28 cellular contexts compared by ENCODE assay signal in genomic region chr9:125131778-125132177, GRCh38.
"Had no signal": no experiment of that assay in that cellular context is flagged by ENCODE, and none has a peak within 500 bp of the region (broad histone marks: within the 10 kb centered on the region; RNA-seq: fewer than 3 reads in every experiment).

No MANE protein-coding gene starts in this region.

- H3K9me3 Mint-ChIP-seq: activated CD8-positive, alpha-beta T cell treated with anti-CD3 and anti-CD28 coated beads for 36 hours; effector memory CD8-positive, alpha-beta T cell; natural killer cell treated with Interleukin-12 subunit alpha and Interleukin-12 subunit beta and Interleukin-15 and Interleukin-18, amount 100 ng/mL, for 72 hours had no signal

- H3K9me3 ChIP-seq: breast epithelium, colonic mucosa, esophagus squamous epithelium, gastrocnemius medialis, stomach, suprapubic skin, transverse colon, uterus had no signal

- H3K27me3 ChIP-seq: breast epithelium, colonic mucosa, dorsolateral prefrontal cortex, esophagus squamous epithelium, gastrocnemius medialis, stomach, suprapubic skin, transverse colon, uterus had no signal

- H3K4me3 Mint-ChIP-seq: activated CD4-positive, alpha-beta T cell treated with anti-CD3 and anti-CD28 coated beads, Interleukin-2, amount 10 ng/mL, durations not matched to agents 24 days and 14 days; activated CD8-positive, alpha-beta memory T cell treated with anti-CD3 and anti-CD28 coated beads, Interleukin-2, amount 10 ng/mL, durations not matched to agents 7 days and 5 days; activated CD8-positive, alpha-beta T cell treated with anti-CD3 and anti-CD28 coated beads for 36 hours; activated naive CD8-positive, alpha-beta T cell; effector memory CD8-positive, alpha-beta T cell; natural killer cell treated with Interleukin-12 subunit alpha and Interleukin-12 subunit beta and Interleukin-15 and Interleukin-18, amount 100 ng/mL, for 72 hours; stimulated activated memory B cell treated with anti-CD40 and anti-IgM and Interleukin-4, amounts not matched to agents 10 μg/mL and 1 μg/mL and 100 μg/mL, for 72 hours; T-helper 1 cell treated with Interleukin-12 subunit alpha and Interleukin-12 subunit beta and Interleukin-4 antibody, amounts not matched to agents 30 μg/mL and 1 μg/mL, for 36 hours had no signal

- H3K4me3 ChIP-seq: breast epithelium, colonic mucosa, dorsolateral prefrontal cortex, esophagus squamous epithelium, gastrocnemius medialis, smooth muscle cell, stomach, suprapubic skin, transverse colon, uterus had no signal

- H3K36me3 Mint-ChIP-seq: natural killer cell treated with Interleukin-12 subunit alpha and Interleukin-12 subunit beta and Interleukin-15 and Interleukin-18, amount 100 ng/mL, for 72 hours had no signal

- H3K4me2 ChIP-seq: smooth muscle cell had no signal

- DNase-seq: activated CD4-positive, alpha-beta T cell treated with anti-CD3 and anti-CD28 coated beads, Interleukin-2, amount 10 ng/mL, durations not matched to agents 24 days and 14 days; activated CD8-positive, alpha-beta memory T cell treated with anti-CD3 and anti-CD28 coated beads, Interleukin-2, amount 10 ng/mL, durations not matched to agents 7 days and 5 days; activated CD8-positive, alpha-beta T cell treated with anti-CD3 and anti-CD28 coated beads for 36 hours; activated naive CD4-positive, alpha-beta T cell; activated T-cell treated with anti-CD3 and anti-CD28 coated beads for 4 hours; amniotic stem cell; colonic mucosa; dorsolateral prefrontal cortex; effector memory CD8-positive, alpha-beta T cell; esophagus squamous epithelium; gastrocnemius medialis; head of caudate nucleus; left ventricle myocardium superior; mammary epithelial cell; midbrain; stimulated activated CD4-positive, alpha-beta T cell treated with anti-CD3 and anti-CD28 coated beads, Interleukin-15, amount 100 ng/mL, for 24 hours; stomach; transverse colon; uterus had no signal

- ATAC-seq: activated CD4-positive, CD25-positive, alpha-beta regulatory T cell treated with anti-CD3 and anti-CD28 coated beads, Interleukin-2, amount 50 U/mL, for 24 hours; activated CD8-positive, alpha-beta memory T cell treated with anti-CD3 and anti-CD28 coated beads, Interleukin-2, amount 10 ng/mL, durations not matched to agents 7 days and 5 days; activated CD8-positive, alpha-beta T cell treated with anti-CD3 and anti-CD28 coated beads for 36 hours; effector memory CD8-positive, alpha-beta T cell; gastrocnemius medialis; left ventricle myocardium superior; natural killer cell treated with Interleukin-12 subunit alpha and Interleukin-12 subunit beta and Interleukin-15 and Interleukin-18, amount 100 ng/mL, for 72 hours; sciatic nerve; stimulated activated memory B cell treated with anti-CD40 and anti-IgM and Interleukin-4, amounts not matched to agents 10 μg/mL and 1 μg/mL and 100 μg/mL, for 72 hours had no signal

- H3K4me1 ChIP-seq: breast epithelium, colonic mucosa, gastrocnemius medialis, suprapubic skin, uterus had no signal

- H3K27ac ChIP-seq: breast epithelium, colonic mucosa, esophagus squamous epithelium, gastrocnemius medialis, stomach, suprapubic skin, transverse colon, uterus had no signal

- H3K27ac Mint-ChIP-seq: activated CD4-positive, alpha-beta T cell treated with anti-CD3 and anti-CD28 coated beads, Interleukin-2, amount 10 ng/mL, durations not matched to agents 24 days and 14 days; activated CD8-positive, alpha-beta memory T cell treated with anti-CD3 and anti-CD28 coated beads, Interleukin-2, amount 10 ng/mL, durations not matched to agents 7 days and 5 days; activated CD8-positive, alpha-beta T cell treated with anti-CD3 and anti-CD28 coated beads for 36 hours; activated naive CD8-positive, alpha-beta T cell; effector memory CD8-positive, alpha-beta T cell; natural killer cell treated with Interleukin-12 subunit alpha and Interleukin-12 subunit beta and Interleukin-15 and Interleukin-18, amount 100 ng/mL, for 72 hours; stimulated activated memory B cell treated with anti-CD40 and anti-IgM and Interleukin-4, amounts not matched to agents 10 μg/mL and 1 μg/mL and 100 μg/mL, for 72 hours; T-helper 1 cell treated with Interleukin-12 subunit alpha and Interleukin-12 subunit beta and Interleukin-4 antibody, amounts not matched to agents 30 μg/mL and 1 μg/mL, for 36 hours had no signal

- H3K36me3 ChIP-seq: breast epithelium, colonic mucosa, esophagus squamous epithelium, gastrocnemius medialis, stomach, suprapubic skin, transverse colon, uterus had no signal

- H3K27me3 Mint-ChIP-seq: activated CD4-positive, alpha-beta T cell treated with anti-CD3 and anti-CD28 coated beads, Interleukin-2, amount 10 ng/mL, durations not matched to agents 24 days and 14 days; activated CD8-positive, alpha-beta memory T cell treated with anti-CD3 and anti-CD28 coated beads, Interleukin-2, amount 10 ng/mL, durations not matched to agents 7 days and 5 days; activated CD8-positive, alpha-beta T cell treated with anti-CD3 and anti-CD28 coated beads for 36 hours; activated naive CD8-positive, alpha-beta T cell; effector memory CD8-positive, alpha-beta T cell; natural killer cell treated with Interleukin-12 subunit alpha and Interleukin-12 subunit beta and Interleukin-15 and Interleukin-18, amount 100 ng/mL, for 72 hours; stimulated activated memory B cell treated with anti-CD40 and anti-IgM and Interleukin-4, amounts not matched to agents 10 μg/mL and 1 μg/mL and 100 μg/mL, for 72 hours had no signal
